Comparison of ENCODE assay signal across 16 cellular contexts in the genomic region with DNA sequence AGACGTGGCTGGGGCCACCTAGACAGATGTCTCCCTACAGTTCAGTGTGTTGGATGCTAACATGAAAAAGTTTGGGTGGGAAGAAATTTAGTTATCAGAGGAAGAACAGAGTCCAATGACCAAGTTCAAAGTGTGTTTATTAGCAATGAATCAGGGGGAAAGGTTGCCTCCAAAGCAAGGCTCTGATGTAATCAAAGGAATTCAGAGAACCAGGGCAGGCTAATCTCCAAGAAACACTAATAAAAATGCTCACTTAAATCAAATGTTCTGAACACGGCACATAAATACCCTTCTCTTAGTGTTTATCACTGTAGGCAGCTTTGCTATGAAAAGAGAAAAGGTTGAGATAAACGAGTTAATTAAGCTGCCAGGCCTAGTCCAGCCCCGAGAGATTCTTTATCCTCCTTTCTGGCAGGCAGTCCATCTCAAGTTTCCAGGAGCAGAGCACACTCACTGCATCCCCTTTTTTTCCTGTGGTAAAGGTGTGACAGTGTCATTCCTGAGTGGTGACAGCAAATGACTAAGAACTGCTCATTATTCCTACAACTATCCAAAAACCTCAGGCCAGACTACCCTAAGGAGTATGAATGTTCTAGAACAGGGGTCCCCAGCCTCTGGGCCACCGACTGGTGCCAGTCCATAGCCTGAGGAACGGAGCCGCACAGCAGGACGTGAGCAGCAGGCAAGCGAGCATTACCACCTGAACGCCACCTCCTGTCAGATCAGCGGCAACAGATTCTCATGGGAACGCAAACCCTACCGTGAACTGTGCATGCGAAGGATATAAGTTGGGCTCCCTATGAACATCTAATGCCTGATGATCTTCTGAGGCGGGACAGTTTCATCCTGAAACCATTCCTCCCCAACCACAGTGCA.
DNase-seq lines count a peak whose midpoint lies in the region; ATAC-seq, FAIRE-seq and TF ChIP-seq lines count a peak whose summit lies in the region.
"Had no signal": no experiment of that assay in that cellular context is flagged by ENCODE, and none has a peak within 500 bp of the region (broad histone marks: within the 10 kb centered on the region; RNA-seq: fewer than 3 reads in every experiment).

No MANE protein-coding gene starts in this region.

- no peaks in the 10 kb centered on the region for H3K9me3 ChIP-seq in kidney (ENCODE audit: control insufficient read depth in 1 of 2, low read length in 2 of 2)
- H3K9me3 ChIP-seq: SJSA1 had no signal

- H3K9me3 Mint-ChIP-seq in activated CD4-positive, alpha-beta T cell treated with anti-CD3 and anti-CD28 coated beads for 36 hours (ENCODE audit: low read depth): no peaks in the 10 kb centered on the region

- no peaks in the 10 kb centered on the region for H3K4me1 Mint-ChIP-seq in activated CD4-positive, alpha-beta T cell treated with anti-CD3 and anti-CD28 coated beads for 36 hours
- H3K4me1 Mint-ChIP-seq: activated naive CD8-positive, alpha-beta T cell treated with anti-CD3 and anti-CD28 coated beads, Interleukin-2, amount 10 ng/mL, durations not matched to agents 7 days and 5 days had no signal

- peaks cover 0 to 11% of the 10 kb centered on the region in 2 donors for H3K4me1 ChIP-seq in kidney (ENCODE audit: control insufficient read depth in 1 of 2, insufficient read depth in 1 of 2, low read depth in 1 of 2, low read length in 2 of 2)

- CTCF ChIA-PET in activated CD4-positive, alpha-beta T cell treated with anti-CD3 and anti-CD28 coated beads for 36 hours (lab: Charles Lee): no interaction called here

- FAIRE-seq in kidney (lab: Jason Lieb, UNC): no peak
- FAIRE-seq: H54 had no signal

- no peak overlapping the region for H3K4me3 Mint-ChIP-seq in activated CD4-positive, alpha-beta T cell treated with anti-CD3 and anti-CD28 coated beads for 36 hours
- H3K4me3 Mint-ChIP-seq: activated naive CD8-positive, alpha-beta T cell treated with anti-CD3 and anti-CD28 coated beads, Interleukin-2, amount 10 ng/mL, durations not matched to agents 7 days and 5 days had no signal

- H3K4me3 ChIP-seq in cardiac fibroblast (replicated peaks in 1 of 2; ENCODE audit: low read depth in 2 of 2, low read length in 2 of 2) (no peak overlapping the region), kidney (ENCODE audit: low read length in 2 of 2) (no peak overlapping the region)
- H3K4me3 ChIP-seq: SJSA1 had no signal

- peaks cover 8% of the 10 kb centered on the region for H3K27me3 Mint-ChIP-seq in activated CD4-positive, alpha-beta T cell treated with anti-CD3 and anti-CD28 coated beads for 36 hours

- intact Hi-C loops in Right ventricle myocardium inferior (cut with DNase I) (loop anchor here (5.0 kb wide), 1 partner anchor 37 kb away; no protein-coding TSS in a partner anchor), cardiac septum (cut with DNase I) (loop anchor here (5.0 kb wide), 1 partner anchor 37 kb away; no protein-coding TSS in a partner anchor), kidney (cut with DNase I) (no loop called here), left colon (cut with DNase I, micrococcal nuclease) (no loop called here)
- intact Hi-C loops in activated CD4-positive, alpha-beta T cell treated with anti-CD3 and anti-CD28 coated beads for 36 hours (cut with DNase I, micrococcal nuclease): no loop called here

- POLR2A ChIA-PET in activated CD4-positive, alpha-beta T cell treated with anti-CD3 and anti-CD28 coated beads for 36 hours (lab: Charles Lee): no interaction called here

- H3K36me3 Mint-ChIP-seq in activated CD4-positive, alpha-beta T cell treated with anti-CD3 and anti-CD28 coated beads for 36 hours (ENCODE audit: low read depth): no peaks in the 10 kb centered on the region
- H3K36me3 Mint-ChIP-seq: activated naive CD8-positive, alpha-beta T cell treated with anti-CD3 and anti-CD28 coated beads, Interleukin-2, amount 10 ng/mL, durations not matched to agents 7 days and 5 days had no signal

- H3K36me3 ChIP-seq in kidney (ENCODE audit: control insufficient read depth in 1 of 2, insufficient read depth in 2 of 2, low read length in 2 of 2): no peaks in the 10 kb centered on the region
- H3K36me3 ChIP-seq: SJSA1 had no signal

- H3K9ac ChIP-seq in kidney (ENCODE audit: low read length in 2 of 2): peak overlapping the region in 1 of 2 donors; percentile 4
- H3K9ac ChIP-seq: parathyroid adenoma had no signal

- no peak overlapping the region for H3K27ac Mint-ChIP-seq in activated CD4-positive, alpha-beta T cell treated with anti-CD3 and anti-CD28 coated beads for 36 hours
- H3K27ac Mint-ChIP-seq: activated naive CD8-positive, alpha-beta T cell treated with anti-CD3 and anti-CD28 coated beads, Interleukin-2, amount 10 ng/mL, durations not matched to agents 7 days and 5 days had no signal

- DNase-seq in Right ventricle myocardium inferior (ENCODE audit: missing footprints) (no peak), cardiac septum (ENCODE audit: low spot score) (no peak), cardiac fibroblast (ENCODE audit: low read depth in 2 of 2) (peak; percentile 33), kidney (no peak), activated gamma-delta T cell treated with Interleukin-2 at 50 U/mL for 16 hours (no peak), left colon (no peak)
- DNase-seq in activated CD4-positive, alpha-beta T cell treated with anti-CD3 and anti-CD28 coated beads for 36 hours: no peak
- DNase-seq: activated CD4-positive, alpha-beta T cell treated with anti-CD3 and anti-CD28 coated beads, Interleukin-2, amount 50 U/mL, for 4 hours; activated naive CD8-positive, alpha-beta T cell treated with anti-CD3 and anti-CD28 coated beads, Interleukin-2, amount 10 ng/mL, durations not matched to agents 7 days and 5 days; GF-D8; KBM-7; NCI-H446 had no signal

- ATAC-seq in Right ventricle myocardium inferior (peak; percentile 21), left colon (no peak), GM19455 (IDR thresholded peaks at IDR 0.05; ENCODE audit: unreplicated experiment) (no peak)
- ATAC-seq in activated CD4-positive, alpha-beta T cell treated with anti-CD3 and anti-CD28 coated beads for 36 hours: no peak

- H3K27ac ChIP-seq in kidney (ENCODE audit: low read depth in 2 of 2, low read length in 2 of 2): peak overlapping the region; percentile 61 to 72
- H3K27ac ChIP-seq: parathyroid adenoma, SJSA1 had no signal

- TF ChIP-seq CTCF in cardiac fibroblast (IDR thresholded peaks at IDR 0.05; ENCODE audit: low read depth, low read length) (no peak), kidney (IDR thresholded peaks at IDR 0.05; ENCODE audit: borderline replicate concordance, extremely low read depth, insufficient read depth) (no peak)

Comparison
In these comparisons a context has a peak if more than half of its experiments do, and no peak if none do; other contexts are left out.
1. DNase-seq: peak in cardiac fibroblast (2 of 2); none in Right ventricle myocardium inferior (single experiment), cardiac septum (single experiment), kidney (single experiment), activated gamma-delta T cell treated with Interleukin-2 at 50 U/mL for 16 hours (single experiment), left colon (0 of 2) and activated CD4-positive, alpha-beta T cell treated with anti-CD3 and anti-CD28 coated beads for 36 hours (single experiment).
2. intact Hi-C loops: an anchor here in Right ventricle myocardium inferior (5.0 kb wide) and cardiac septum (5.0 kb wide); none called in kidney, left colon and activated CD4-positive, alpha-beta T cell treated with anti-CD3 and anti-CD28 coated beads for 36 hours.